In genomic region chr4:98682719-98683118, GRCh38 we compare ENCODE assay signal across 1 cellular context.
TF ChIP-seq lines count a peak whose summit lies in the region.

No MANE protein-coding gene starts in this region.

TF ChIP-seq in K562, 482 proteins besides CTCF, POLR2A, EP300 and RAD21 (continued from another document and continues in another):
- TF ChIP-seq, protein P1, sequence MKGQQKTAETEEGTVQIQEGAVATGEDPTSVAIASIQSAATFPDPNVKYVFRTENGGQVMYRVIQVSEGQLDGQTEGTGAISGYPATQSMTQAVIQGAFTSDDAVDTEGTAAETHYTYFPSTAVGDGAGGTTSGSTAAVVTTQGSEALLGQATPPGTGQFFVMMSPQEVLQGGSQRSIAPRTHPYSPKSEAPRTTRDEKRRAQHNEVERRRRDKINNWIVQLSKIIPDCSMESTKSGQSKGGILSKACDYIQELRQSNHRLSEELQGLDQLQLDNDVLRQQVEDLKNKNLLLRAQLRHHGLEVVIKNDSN (CRISPR knock-in tag; IDR thresholded peaks at IDR 0.05), result no peak
- TF ChIP-seq GTF2E2 (tag; IDR thresholded peaks at IDR 0.05) (no peak), PCBP1 (IDR thresholded peaks at IDR 0.05; ENCODE audit: low read depth, low read length, poor library complexity, severe bottlenecking) (no peak), HNRNPK (IDR thresholded peaks at IDR 0.05; ENCODE audit: low read depth, low read length, poor library complexity, severe bottlenecking) (no peak), ZEB2 (IDR thresholded peaks at IDR 0.05) (no peak), ZNF134 (CRISPR knock-in tag; conservative IDR thresholded peaks at IDR 0.05) (no peak), RBM39 (optimal IDR thresholded peaks at IDR 0.05; ENCODE audit: low read depth, low read length) (no peak), DDX20 (tag; IDR thresholded peaks at IDR 0.05; ENCODE audit: low read depth) (no peak), EZH2 (IDR thresholded peaks at IDR 0.05; ENCODE audit: borderline replicate concordance, low read depth, low read length) (no peak), POLR2AphosphoS5 (IDR thresholded peaks at IDR 0.05; ENCODE audit: control insufficient read depth, insufficient read depth, low read depth, low read length) (peak; percentile 92), ZNF707 (CRISPR knock-in tag; conservative IDR thresholded peaks at IDR 0.05) (no peak), PRPF4 (IDR thresholded peaks at IDR 0.05; ENCODE audit: insufficient read depth, low read depth, low read length, poor library complexity, severe bottlenecking) (no peak), CHCHD3 (CRISPR knock-in tag; IDR thresholded peaks at IDR 0.05) (no peak), TCF3 (CRISPR knock-in tag; IDR thresholded peaks at IDR 0.05) (peak; percentile 93), NFE2L1 (tag; IDR thresholded peaks at IDR 0.05; ENCODE audit: borderline replicate concordance, low read depth) (no peak), ZNF318 (IDR thresholded peaks at IDR 0.05; ENCODE audit: borderline replicate concordance in 1 of 2, low read depth in 1 of 2) (no peak), ZNF830 (CRISPR knock-in tag; IDR thresholded peaks at IDR 0.05) (no peak), L3MBTL2 (IDR thresholded peaks at IDR 0.05) (no peak), PPARD (CRISPR knock-in tag; IDR thresholded peaks at IDR 0.05) (no peak), SLC30A9 (CRISPR knock-in tag; IDR thresholded peaks at IDR 0.05) (no peak), ZBTB17 (CRISPR knock-in tag; IDR thresholded peaks at IDR 0.05) (no peak), TRIM25 (IDR thresholded peaks at IDR 0.05; ENCODE audit: borderline replicate concordance) (no peak), CBFA2T3 (IDR thresholded peaks at IDR 0.05) (peak; percentile 95), ZNF121 (CRISPR knock-in tag; conservative IDR thresholded peaks at IDR 0.05) (no peak), ZBTB5 (IDR thresholded peaks at IDR 0.05) (no peak), CHD7 (IDR thresholded peaks at IDR 0.05; ENCODE audit: low read depth, low read length) (no peak)
- TF ChIP-seq, protein P2, sequence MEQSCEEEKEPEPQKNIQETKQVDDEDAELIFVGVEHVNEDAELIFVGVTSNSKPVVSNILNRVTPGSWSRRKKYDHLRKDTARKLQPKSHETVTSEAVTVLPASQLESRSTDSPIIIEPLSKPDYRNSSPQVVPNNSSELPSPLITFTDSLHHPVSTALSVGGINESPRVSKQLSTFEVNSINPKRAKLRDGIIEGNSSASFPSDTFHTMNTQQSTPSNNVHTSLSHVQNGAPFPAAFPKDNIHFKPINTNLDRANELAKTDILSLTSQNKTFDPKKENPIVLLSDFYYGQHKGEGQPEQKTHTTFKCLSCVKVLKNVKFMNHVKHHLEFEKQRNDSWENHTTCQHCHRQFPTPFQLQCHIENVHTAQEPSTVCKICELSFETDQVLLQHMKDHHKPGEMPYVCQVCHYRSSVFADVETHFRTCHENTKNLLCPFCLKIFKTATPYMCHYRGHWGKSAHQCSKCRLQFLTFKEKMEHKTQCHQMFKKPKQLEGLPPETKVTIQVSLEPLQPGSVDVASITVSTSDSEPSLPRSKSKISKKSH (CRISPR knock-in tag; IDR thresholded peaks at IDR 0.05), result no peak
